Comparison of ENCODE assay signal across 8 cellular contexts in the genomic region with DNA sequence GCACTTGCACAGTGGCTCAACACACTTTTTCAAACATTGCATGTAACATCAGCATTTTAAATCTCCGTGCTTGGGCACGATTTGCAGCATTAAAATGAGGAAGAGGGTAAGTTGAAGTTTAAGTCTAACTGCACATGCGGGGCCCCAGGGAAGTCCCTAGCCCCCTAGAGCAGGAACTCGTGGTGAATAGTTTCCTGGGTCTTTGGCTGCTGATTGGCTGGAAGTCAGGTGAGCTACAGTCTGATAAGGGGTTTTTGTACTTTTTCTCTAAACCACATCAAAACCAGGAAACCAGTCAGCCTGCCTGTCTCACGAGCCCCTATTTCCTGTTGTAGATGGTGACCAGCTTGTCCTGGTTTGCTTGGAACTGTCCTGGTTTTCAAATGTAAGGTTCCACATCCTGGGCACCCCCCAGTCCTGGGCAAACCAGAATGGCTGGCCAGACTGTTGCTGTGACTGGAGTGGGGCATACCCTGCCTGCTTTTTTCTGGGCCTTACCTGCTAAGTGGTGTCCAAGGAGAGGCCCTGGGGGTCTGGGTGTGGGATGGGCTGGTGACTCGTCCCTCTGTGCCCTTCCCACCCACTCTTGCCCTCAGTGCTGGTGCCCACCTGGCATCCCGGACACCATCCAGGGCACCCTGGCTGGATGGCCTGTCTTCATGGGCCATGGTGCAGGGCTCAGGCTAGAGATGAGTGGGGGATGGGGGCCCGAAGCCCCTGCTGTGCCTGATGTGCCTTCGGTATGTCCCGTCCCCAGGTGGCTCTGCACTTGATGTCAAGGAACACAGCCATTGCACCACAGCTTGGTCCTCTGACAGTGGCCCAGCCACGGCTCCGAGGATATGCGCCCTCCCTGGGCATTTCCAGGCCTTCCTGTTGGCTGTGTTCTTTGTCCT. TPM values are rescaled to one million over a fixed set of nuclear protein-coding genes. Genes with fewer than 3 reads are reported as not detected.
DNase-seq lines count a peak whose midpoint lies in the region; ATAC-seq lines count a peak whose summit lies in the region.

No MANE protein-coding gene starts in this region.

- H3K9me3 ChIP-seq in CD4-positive, alpha-beta memory T cell (ENCODE audit: control insufficient read depth in 1 of 2, low read length in 2 of 2): peaks cover 0 to 13% of the 10 kb centered on the region in 2 donors
- no peaks in the 10 kb centered on the region for H3K9me3 ChIP-seq in Karpas-422 (ENCODE audit: low read length)

- intact Hi-C loops in CD4-positive, alpha-beta memory T cell (cut with micrococcal nuclease): loop anchor here (1.0 to 10.0 kb wide), 4 partner anchors 27 to 438 kb away; a partner anchor contains a TSS

- peaks cover 91% of the 10 kb centered on the region for H3K4me1 ChIP-seq in CD4-positive, alpha-beta memory T cell (ENCODE audit: insufficient read depth, low read length)
- H3K4me1 ChIP-seq in Karpas-422 (ENCODE audit: low read length): peaks cover 9% of the 10 kb centered on the region

- no peaks in the 10 kb centered on the region for H3K9me2 ChIP-seq in Karpas-422 (replicated peaks; ENCODE audit: insufficient read depth, low read length)

- no peak overlapping the region; the same call in 1 of the 2 replicates for H2AFZ ChIP-seq in Karpas-422 (ENCODE audit: low read length)

- peak overlapping the region; percentile 13 to 42 for H3K4me3 ChIP-seq in CD4-positive, alpha-beta memory T cell (ENCODE audit: low read length in 2 of 2)
- H3K4me3 ChIP-seq in Karpas-422 (ENCODE audit: low read length): no peak overlapping the region

- ATAC-seq in GM21390 (IDR thresholded peaks at IDR 0.05; ENCODE audit: unreplicated experiment): peak; percentile 78

- peaks cover 11 to 15% of the 10 kb centered on the region in 2 donors for H3K36me3 Mint-ChIP-seq in CD4-positive, alpha-beta memory T cell

- POLR2A ChIA-PET in CD4-positive, alpha-beta memory T cell (lab: Charles Lee; ENCODE audit: partially characterized antibody): interaction anchor here (0.7 to 3.6 kb wide), 12 partner anchors 9 to 70 kb away, joined by 3 to 33 read pairs (median 4); a partner anchor contains a TSS

- no peaks in the 10 kb centered on the region for H3K79me2 ChIP-seq in Karpas-422 (ENCODE audit: low read length)

- peak; percentile 91 to 97 (median 93) for DNase-seq in CD4-positive, alpha-beta memory T cell
- DNase-seq in Karpas-422 (peak; percentile 47), germinal center (ENCODE audit: low spot score) (peak; percentile 79), HK-2 (ENCODE audit: unreplicated experiment) (no peak), ACHN (no peak)
- DNase-seq in activated CD4-positive, alpha-beta T cell treated with anti-CD3 and anti-CD28 coated beads, Interleukin-2, amount 50 U/mL, for 48 hours: peak; percentile 71 to 80
- peak; percentile 64 for DNase-seq in stimulated activated CD8-positive, alpha-beta memory T cell treated with anti-CD3 and anti-CD28 coated beads, Interleukin-15, amount 100 ng/mL, for 1 hour (ENCODE audit: low read depth)

- peak overlapping the region; percentile 94 for H3K27ac ChIP-seq in CD4-positive, alpha-beta memory T cell (ENCODE audit: low read depth, low read length)
- no peak overlapping the region for H3K27ac ChIP-seq in Karpas-422 (ENCODE audit: low read length)

- no peaks in the 10 kb centered on the region for H4K20me1 ChIP-seq in Karpas-422 (ENCODE audit: insufficient read depth, low read depth, low read length)

- no peaks in the 10 kb centered on the region for H3K27me3 Mint-ChIP-seq in CD4-positive, alpha-beta memory T cell

- no peak overlapping the region for H3K9ac ChIP-seq in Karpas-422 (ENCODE audit: low read length)

- H3K27ac Mint-ChIP-seq in CD4-positive, alpha-beta memory T cell: no peak overlapping the region

- H3K27me3 ChIP-seq in CD4-positive, alpha-beta memory T cell (ENCODE audit: insufficient read depth, low read length): no peaks in the 10 kb centered on the region
- H3K27me3 ChIP-seq in Karpas-422 (ENCODE audit: low read length): no peaks in the 10 kb centered on the region

- H3K9me3 Mint-ChIP-seq in CD4-positive, alpha-beta memory T cell: peaks cover 0 to 32% (median 17%) of the 10 kb centered on the region in 8 donors

- CTCF ChIA-PET in CD4-positive, alpha-beta memory T cell (lab: Charles Lee; ENCODE audit: partially characterized antibody): interaction anchor here (0.9 to 10.1 kb wide), 6 partner anchors 11 to 64 kb away, joined by 3 to 86 read pairs (median 3); a partner anchor contains a TSS

- peaks cover 8 to 70% (median 34%) of the 10 kb centered on the region in 4 donors for H3K4me1 Mint-ChIP-seq in CD4-positive, alpha-beta memory T cell

- H3K4me2 ChIP-seq in Karpas-422 (ENCODE audit: low read depth, low read length, poor library complexity, severe bottlenecking): no peak overlapping the region

- in situ Hi-C loops in ACHN (cut with HindIII; ENCODE audit: low pct_ligation_motif_present, low pct_unique_long_range_greater_than_20kb, low sequenced_read_pairs): no loop called here

- no peaks in the 10 kb centered on the region for H3K36me3 ChIP-seq in CD4-positive, alpha-beta memory T cell (ENCODE audit: insufficient read depth, low read length)
- H3K36me3 ChIP-seq in Karpas-422 (ENCODE audit: insufficient read depth, low read length): no peaks in the 10 kb centered on the region

- peak overlapping the region in 1 of 8 donors; percentile 36 for H3K4me3 Mint-ChIP-seq in CD4-positive, alpha-beta memory T cell

RNA-seq across cellular contexts. Expression of a gene that starts 31.8 kb away (rescaled TPM):
- not detected for total RNA-seq in CD4-positive, alpha-beta memory T cell
- polyA plus RNA-seq in CD4-positive, alpha-beta memory T cell: not detected
- total RNA-seq in Karpas-422 (2014; rRNA removed; shearing (Covaris generic); ENCODE audit: low replicate concordance): not detected in 2 replicates

RNA-seq across cellular contexts. Expression of a gene that starts 35.1 kb away (rescaled TPM):
- total RNA-seq in CD4-positive, alpha-beta memory T cell: not detected
- not detected for polyA plus RNA-seq in CD4-positive, alpha-beta memory T cell
- not detected in 2 replicates for total RNA-seq in Karpas-422 (2014; rRNA removed; shearing (Covaris generic); ENCODE audit: low replicate concordance)

RNA-seq across cellular contexts. Expression of a gene that starts 59.0 kb away (rescaled TPM):
- not detected for total RNA-seq in CD4-positive, alpha-beta memory T cell
- not detected for polyA plus RNA-seq in CD4-positive, alpha-beta memory T cell
- not detected in 2 replicates for total RNA-seq in Karpas-422 (2014; rRNA removed; shearing (Covaris generic); ENCODE audit: low replicate concordance)

Comparison
In these comparisons a context has a peak if more than half of its experiments do, and no peak if none do; other contexts are left out.
1. DNase-seq: peak in CD4-positive, alpha-beta memory T cell (5 of 5), Karpas-422 (single experiment), activated CD4-positive, alpha-beta T cell treated with anti-CD3 and anti-CD28 coated beads, Interleukin-2, amount 50 U/mL, for 48 hours (2 of 2), germinal center (single experiment) and stimulated activated CD8-positive, alpha-beta memory T cell treated with anti-CD3 and anti-CD28 coated beads, Interleukin-15, amount 100 ng/mL, for 1 hour (single experiment); none in HK-2 (single experiment) and ACHN (single experiment).